32 cellular contexts compared by ENCODE assay signal in genomic region chr16:72811867-72812266, GRCh38.
"Had no signal": no experiment of that assay in that cellular context is flagged by ENCODE, and none has a peak within 500 bp of the region (broad histone marks: within the 10 kb centered on the region; RNA-seq: fewer than 3 reads in every experiment).

No MANE protein-coding gene starts in this region.

- ATAC-seq: activated naive CD8-positive, alpha-beta T cell treated with anti-CD3 and anti-CD28 coated beads, Interleukin-2, amount 50 U/mL, for 24 hours; activated T-cell treated with anti-CD3 and anti-CD28 coated beads, Interleukin-2, amount 50 U/mL, for 4 hours; Panc1 had no signal

- H3K27me3 ChIP-seq: brain microvascular endothelial cell, MG63 had no signal

- H3K27me3 Mint-ChIP-seq: activated B cell treated with CpG ODN at 0.5 μM for 24 hours; activated naive CD8-positive, alpha-beta T cell had no signal

- H3K36me3 Mint-ChIP-seq: activated CD4-positive, alpha-beta memory T cell treated with anti-CD3 and anti-CD28 coated beads for 36 hours; activated naive CD8-positive, alpha-beta T cell had no signal

- H3K9me3 ChIP-seq: MG63 had no signal

- H3K27ac ChIP-seq: brain microvascular endothelial cell, VCaP had no signal

- H3K9me3 Mint-ChIP-seq: activated B cell treated with CpG ODN at 0.5 μM for 24 hours; activated CD4-positive, alpha-beta memory T cell treated with anti-CD3 and anti-CD28 coated beads for 36 hours; activated naive CD4-positive, alpha-beta T cell treated with anti-CD3 and anti-CD28 coated beads for 36 hours; activated naive CD8-positive, alpha-beta T cell treated with anti-CD3 and anti-CD28 coated beads, Interleukin-2, amount 50 U/mL, for 24 hours; activated T-cell treated with anti-CD3 and anti-CD28 coated beads, Interleukin-2, amount 50 U/mL, for 4 hours; activated T-helper 1 cell treated with anti-CD3 and anti-CD28 coated beads, Interleukin-12 subunit alpha, Interleukin-12 subunit beta, Interleukin-2, Interleukin-4 antibody, amounts not matched to agents 30 ng/mL and 10 ng/mL and 1 ng/mL, durations not matched to agents 14 hours and 24 hours and 36 hours had no signal

- H3K4me3 Mint-ChIP-seq: activated B cell treated with CpG ODN at 0.5 μM for 24 hours; activated CD4-positive, alpha-beta memory T cell treated with anti-CD3 and anti-CD28 coated beads for 36 hours; activated naive CD4-positive, alpha-beta T cell treated with anti-CD3 and anti-CD28 coated beads for 36 hours; activated naive CD8-positive, alpha-beta T cell; activated naive CD8-positive, alpha-beta T cell treated with anti-CD3 and anti-CD28 coated beads, Interleukin-2, amount 50 U/mL, for 24 hours; activated T-cell treated with anti-CD3 and anti-CD28 coated beads, Interleukin-2, amount 50 U/mL, for 4 hours; activated T-helper 1 cell treated with anti-CD3 and anti-CD28 coated beads, Interleukin-12 subunit alpha, Interleukin-12 subunit beta, Interleukin-2, Interleukin-4 antibody, amounts not matched to agents 30 ng/mL and 10 ng/mL and 1 ng/mL, durations not matched to agents 14 hours and 24 hours and 36 hours had no signal

- DNase-seq: activated B cell treated with CpG ODN at 0.5 μM for 24 hours; activated CD4-positive, alpha-beta memory T cell treated with anti-CD3 and anti-CD28 coated beads for 36 hours; activated CD4-positive, alpha-beta T cell treated with anti-CD3 and anti-CD28 coated beads for 4 hours; activated CD4-positive, alpha-beta T cell treated with anti-CD3 and anti-CD28 coated beads, Interleukin-2, amount 50 U/mL, for 1 hour; activated CD4-positive, CD25-positive, alpha-beta regulatory T cell treated with anti-CD3 and anti-CD28 coated beads, Interleukin-2, amount 50 U/mL, for 72 hours; activated CD8-positive, alpha-beta memory T cell treated with anti-CD3 and anti-CD28 coated beads, Interleukin-2, amount 50 U/mL, for 4 hours; activated gamma-delta T cell treated with Interleukin-2 at 50 U/mL for 16 hours; activated naive CD4-positive, alpha-beta T cell treated with anti-CD3 and anti-CD28 coated beads for 36 hours; activated naive CD8-positive, alpha-beta T cell treated with anti-CD3 and anti-CD28 coated beads, Interleukin-2, amount 50 U/mL, for 24 hours; activated T-cell treated with anti-CD3 and anti-CD28 coated beads for 4 hours; activated T-cell treated with anti-CD3 and anti-CD28 coated beads, Interleukin-2, amount 50 U/mL, for 4 hours; amniotic stem cell; aorta; brain microvascular endothelial cell; Kasumi-1; KG1; MG63; NCI-H1048; NCI-H1105 treated with DMSO at 0.1 percent for 48 hours; NCI-H1436; NCI-H1694 treated with DMSO at 0.1 percent for 48 hours; NCI-H2029; NCI-H345; NCI-H524 treated with DMSO at 0.1 percent for 48 hours; SW 1271; T-helper 1 cell; T-helper 2 cell; T-helper 9 cell had no signal

- H3K4me3 ChIP-seq: MG63 had no signal

- H3K27ac Mint-ChIP-seq: activated B cell treated with CpG ODN at 0.5 μM for 24 hours; activated CD4-positive, alpha-beta memory T cell treated with anti-CD3 and anti-CD28 coated beads for 36 hours; activated naive CD4-positive, alpha-beta T cell treated with anti-CD3 and anti-CD28 coated beads for 36 hours; activated naive CD8-positive, alpha-beta T cell; activated naive CD8-positive, alpha-beta T cell treated with anti-CD3 and anti-CD28 coated beads, Interleukin-2, amount 50 U/mL, for 24 hours; activated T-helper 1 cell treated with anti-CD3 and anti-CD28 coated beads, Interleukin-12 subunit alpha, Interleukin-12 subunit beta, Interleukin-2, Interleukin-4 antibody, amounts not matched to agents 30 ng/mL and 10 ng/mL and 1 ng/mL, durations not matched to agents 14 hours and 24 hours and 36 hours had no signal

- H3K36me3 ChIP-seq: MG63 had no signal
